ENCODE assay signal across 1 cellular context in genomic region chr7:131107343-131108211, GRCh38.
TF ChIP-seq lines count a peak whose summit lies in the region.

No MANE protein-coding gene starts in this region.

TF ChIP-seq in K562, 482 proteins besides CTCF, POLR2A, EP300 and RAD21 (continued from another document and continues in another):
- no peak for TF ChIP-seq ZNF232 (CRISPR knock-in tag; IDR thresholded peaks at IDR 0.05)
- no peak for TF ChIP-seq BRCA1 (IDR thresholded peaks at IDR 0.05)
- no peak for TF ChIP-seq BRCA1 (CRISPR knock-in tag; IDR thresholded peaks at IDR 0.05)
- TF ChIP-seq ZNF551 (CRISPR knock-in tag; IDR thresholded peaks at IDR 0.05): no peak
- no peak; the same call in 1 of the 2 replicates for TF ChIP-seq CEBPB (tag; IDR thresholded peaks at IDR 0.05)
- TF ChIP-seq ZBED1 (IDR thresholded peaks at IDR 0.05): no peak
- TF ChIP-seq, protein P1, sequence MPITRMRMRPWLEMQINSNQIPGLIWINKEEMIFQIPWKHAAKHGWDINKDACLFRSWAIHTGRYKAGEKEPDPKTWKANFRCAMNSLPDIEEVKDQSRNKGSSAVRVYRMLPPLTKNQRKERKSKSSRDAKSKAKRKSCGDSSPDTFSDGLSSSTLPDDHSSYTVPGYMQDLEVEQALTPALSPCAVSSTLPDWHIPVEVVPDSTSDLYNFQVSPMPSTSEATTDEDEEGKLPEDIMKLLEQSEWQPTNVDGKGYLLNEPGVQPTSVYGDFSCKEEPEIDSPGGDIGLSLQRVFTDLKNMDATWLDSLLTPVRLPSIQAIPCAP (CRISPR knock-in tag; IDR thresholded peaks at IDR 0.05; ENCODE audit: borderline replicate concordance): no peak
- no peak for TF ChIP-seq ZNF408 (CRISPR knock-in tag; IDR thresholded peaks at IDR 0.05; ENCODE audit: low read depth)
- TF ChIP-seq SLC30A9 (CRISPR knock-in tag; IDR thresholded peaks at IDR 0.05): no peak
- no peak for TF ChIP-seq ZNF407 (IDR thresholded peaks at IDR 0.05; ENCODE audit: low read depth)
- TF ChIP-seq ZKSCAN8 (CRISPR knock-in tag; IDR thresholded peaks at IDR 0.05): no peak
- TF ChIP-seq CCAR2 (IDR thresholded peaks at IDR 0.05; ENCODE audit: low read depth, low read length): no peak
- peak; percentile 91 for TF ChIP-seq HNRNPLL (IDR thresholded peaks at IDR 0.05; ENCODE audit: low read depth, low read length, poor library complexity, severe bottlenecking)
- TF ChIP-seq ZC3H8 (IDR thresholded peaks at IDR 0.05): no peak
- TF ChIP-seq ZNF644 (tag; IDR thresholded peaks at IDR 0.05; ENCODE audit: low read depth): no peak
- no peak for TF ChIP-seq ZNF311 (CRISPR knock-in tag; IDR thresholded peaks at IDR 0.05)
- TF ChIP-seq TBP (optimal IDR thresholded peaks at IDR 0.05; ENCODE audit: low read depth, low read length): peak; percentile 80
- TF ChIP-seq SUPT5H (IDR thresholded peaks at IDR 0.05): 0 out of 2 replicates have a peak, but pooled peaks have one; percentile 30
- no peak for TF ChIP-seq ZNF589 (CRISPR knock-in tag; IDR thresholded peaks at IDR 0.05; ENCODE audit: low read depth)
- no peak for TF ChIP-seq HDGF (IDR thresholded peaks at IDR 0.05)
- no peak for TF ChIP-seq ZNF23 (CRISPR knock-in tag; IDR thresholded peaks at IDR 0.05)
- TF ChIP-seq POLR3G (IDR thresholded peaks at IDR 0.05; ENCODE audit: extremely low read depth, insufficient read length, insufficient replicate concordance): no peak
- TF ChIP-seq ESRRB (CRISPR knock-in tag; IDR thresholded peaks at IDR 0.05; ENCODE audit: borderline replicate concordance): no peak
- TF ChIP-seq, protein P2, sequence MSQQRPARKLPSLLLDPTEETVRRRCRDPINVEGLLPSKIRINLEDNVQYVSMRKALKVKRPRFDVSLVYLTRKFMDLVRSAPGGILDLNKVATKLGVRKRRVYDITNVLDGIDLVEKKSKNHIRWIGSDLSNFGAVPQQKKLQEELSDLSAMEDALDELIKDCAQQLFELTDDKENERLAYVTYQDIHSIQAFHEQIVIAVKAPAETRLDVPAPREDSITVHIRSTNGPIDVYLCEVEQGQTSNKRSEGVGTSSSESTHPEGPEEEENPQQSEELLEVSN (IDR thresholded peaks at IDR 0.05; ENCODE audit: borderline replicate concordance in 1 of 2, extremely low read depth in 1 of 2, insufficient read depth in 1 of 2, insufficient read length in 1 of 2, low read depth in 1 of 2, low read length in 1 of 2, poor library complexity in 1 of 2, severe bottlenecking in 1 of 2): peak; percentile 66 to 86
- no peak for TF ChIP-seq PRMT5 (CRISPR knock-in tag; IDR thresholded peaks at IDR 0.05)
- TF ChIP-seq SMARCA4 (IDR thresholded peaks at IDR 0.05): 0 out of 2 replicates have a peak, but pooled peaks have one; percentile 37
- TF ChIP-seq ZNF584 (CRISPR knock-in tag; IDR thresholded peaks at IDR 0.05; ENCODE audit: low read depth): no peak
- TF ChIP-seq FOXA3 (CRISPR knock-in tag; conservative IDR thresholded peaks at IDR 0.05 in 1 of 2, IDR thresholded peaks at IDR 0.05 in 1 of 2): peak in 1 of 2 experiments; percentile 34; a peak in 1 of 4 replicates
- no peak for TF ChIP-seq ZFPM2 (CRISPR knock-in tag; IDR thresholded peaks at IDR 0.05)
- peak; percentile 86 for TF ChIP-seq POLR2G (IDR thresholded peaks at IDR 0.05; ENCODE audit: low read depth, low read length)
- TF ChIP-seq, protein P3, sequence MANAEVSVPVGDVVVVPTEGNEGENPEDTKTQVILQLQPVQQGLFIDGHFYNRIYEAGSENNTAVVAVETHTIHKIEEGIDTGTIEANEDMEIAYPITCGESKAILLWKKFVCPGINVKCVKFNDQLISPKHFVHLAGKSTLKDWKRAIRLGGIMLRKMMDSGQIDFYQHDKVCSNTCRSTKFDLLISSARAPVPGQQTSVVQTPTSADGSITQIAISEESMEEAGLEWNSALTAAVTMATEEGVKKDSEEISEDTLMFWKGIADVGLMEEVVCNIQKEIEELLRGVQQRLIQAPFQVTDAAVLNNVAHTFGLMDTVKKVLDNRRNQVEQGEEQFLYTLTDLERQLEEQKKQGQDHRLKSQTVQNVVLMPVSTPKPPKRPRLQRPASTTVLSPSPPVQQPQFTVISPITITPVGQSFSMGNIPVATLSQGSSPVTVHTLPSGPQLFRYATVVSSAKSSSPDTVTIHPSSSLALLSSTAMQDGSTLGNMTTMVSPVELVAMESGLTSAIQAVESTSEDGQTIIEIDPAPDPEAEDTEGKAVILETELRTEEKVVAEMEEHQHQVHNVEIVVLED (CRISPR knock-in tag; IDR thresholded peaks at IDR 0.05): peak; percentile 23; the same call in 1 of the 2 replicates
- TF ChIP-seq HDAC2 (IDR thresholded peaks at IDR 0.05): peak; percentile 65; the same call in 1 of the 2 replicates
- TF ChIP-seq, protein P4, sequence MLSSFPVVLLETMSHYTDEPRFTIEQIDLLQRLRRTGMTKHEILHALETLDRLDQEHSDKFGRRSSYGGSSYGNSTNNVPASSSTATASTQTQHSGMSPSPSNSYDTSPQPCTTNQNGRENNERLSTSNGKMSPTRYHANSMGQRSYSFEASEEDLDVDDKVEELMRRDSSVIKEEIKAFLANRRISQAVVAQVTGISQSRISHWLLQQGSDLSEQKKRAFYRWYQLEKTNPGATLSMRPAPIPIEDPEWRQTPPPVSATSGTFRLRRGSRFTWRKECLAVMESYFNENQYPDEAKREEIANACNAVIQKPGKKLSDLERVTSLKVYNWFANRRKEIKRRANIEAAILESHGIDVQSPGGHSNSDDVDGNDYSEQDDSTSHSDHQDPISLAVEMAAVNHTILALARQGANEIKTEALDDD (IDR thresholded peaks at IDR 0.05): no peak
- TF ChIP-seq KLF6 (CRISPR knock-in tag; IDR thresholded peaks at IDR 0.05; ENCODE audit: borderline replicate concordance): no peak
- no peak for TF ChIP-seq SREBF2 (CRISPR knock-in tag; IDR thresholded peaks at IDR 0.05)
- no peak for TF ChIP-seq CC2D1A (IDR thresholded peaks at IDR 0.05)
- TF ChIP-seq LARP7 (IDR thresholded peaks at IDR 0.05): no peak
- no peak; the same call in 1 of the 2 replicates for TF ChIP-seq ZNF740 (CRISPR knock-in tag; IDR thresholded peaks at IDR 0.05)
- TF ChIP-seq ZNF740 (tag; IDR thresholded peaks at IDR 0.05): no peak
- no peak for TF ChIP-seq ZNF518B (CRISPR knock-in tag; IDR thresholded peaks at IDR 0.05)
- no peak for TF ChIP-seq NCOA1 (IDR thresholded peaks at IDR 0.05; ENCODE audit: low read depth)
- peak; percentile 5; the same call in 1 of the 2 replicates for TF ChIP-seq JUND (IDR thresholded peaks at IDR 0.05; ENCODE audit: borderline replicate concordance, low read depth, low read length)
- peak; percentile 13; the same call in 1 of the 3 replicates for TF ChIP-seq JUND (tag; IDR thresholded peaks at IDR 0.05; ENCODE audit: borderline replicate concordance, low read depth, low read length)
- TF ChIP-seq STAG1 (CRISPR knock-in tag; IDR thresholded peaks at IDR 0.05; ENCODE audit: borderline replicate concordance): no peak
- no peak for TF ChIP-seq E2F1 (CRISPR knock-in tag; IDR thresholded peaks at IDR 0.05)
- TF ChIP-seq CBFB (CRISPR knock-in tag; IDR thresholded peaks at IDR 0.05): peak; percentile 57; the same call in 1 of the 2 replicates
